In the genomic region with DNA sequence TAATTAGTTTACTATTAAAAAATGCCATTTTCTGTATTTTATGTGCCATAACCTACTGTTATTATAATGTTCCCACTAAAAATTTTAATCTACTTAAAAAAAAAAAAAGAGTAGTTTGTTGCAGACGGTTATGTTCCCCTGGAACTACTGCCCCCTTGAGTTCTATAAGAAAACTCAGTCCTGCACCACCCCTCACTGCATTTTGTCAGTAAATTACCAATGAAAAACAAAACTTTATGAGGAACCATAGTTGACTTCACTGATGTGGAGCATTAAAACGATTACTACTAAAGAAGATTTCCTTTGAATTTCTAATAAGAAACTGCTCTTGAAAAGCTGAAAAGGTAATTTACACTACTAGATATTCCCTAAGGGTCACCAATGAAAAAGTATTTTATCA, we compare ENCODE assay signal across 9 cellular contexts.
A peak's percentile ranks its signal among the peaks of the same experiment; 100 is the strongest.
DNase-seq lines count a peak whose midpoint lies in the region; ATAC-seq and TF ChIP-seq lines count a peak whose summit lies in the region.
"Had no signal": no experiment of that assay in that cellular context is flagged by ENCODE, and none has a peak within 500 bp of the region (broad histone marks: within the 10 kb centered on the region; RNA-seq: fewer than 3 reads in every experiment).

No MANE protein-coding gene starts in this region.

- no peak overlapping the region for H3K27ac Mint-ChIP-seq in chondrocyte (ENCODE audit: unreplicated experiment)

- no peak overlapping the region for H3K4me3 Mint-ChIP-seq in chondrocyte (ENCODE audit: unreplicated experiment)

- peak; percentile 79 for TF ChIP-seq CTCF in chondrocyte (IDR thresholded peaks at IDR 0.05)
- peak; percentile 36 for TF ChIP-seq CTCF in parathyroid adenoma (IDR thresholded peaks at IDR 0.05)

- H3K9ac ChIP-seq in Karpas-422 (ENCODE audit: low read length) (no peak overlapping the region), parathyroid adenoma (no peak overlapping the region)

- H3K4me3 ChIP-seq in Karpas-422 (ENCODE audit: low read length) (no peak overlapping the region), parathyroid adenoma (ENCODE audit: low read depth, low read length) (no peak overlapping the region)

- H3K27me3 Mint-ChIP-seq in chondrocyte (ENCODE audit: low read depth), result no peaks in the 10 kb centered on the region

- H3K27me3 ChIP-seq in Karpas-422 (ENCODE audit: low read length) (no peaks in the 10 kb centered on the region), parathyroid adenoma (ENCODE audit: control insufficient read depth, insufficient read depth, low read length) (no peaks in the 10 kb centered on the region)

- no peaks in the 10 kb centered on the region for H3K36me3 ChIP-seq in Karpas-422 (ENCODE audit: insufficient read depth, low read length)
- H3K36me3 ChIP-seq in parathyroid adenoma (ENCODE audit: control insufficient read depth, insufficient read depth, low read length), result no peaks in the 10 kb centered on the region

- H4K20me1 ChIP-seq in Karpas-422 (ENCODE audit: insufficient read depth, low read depth, low read length), result no peaks in the 10 kb centered on the region

- H3K4me2 ChIP-seq in Karpas-422 (ENCODE audit: low read depth, low read length, poor library complexity, severe bottlenecking) (no peak overlapping the region), parathyroid adenoma (ENCODE audit: low read length) (no peak overlapping the region)

- H3K79me2 ChIP-seq in Karpas-422 (ENCODE audit: low read length) (no peaks in the 10 kb centered on the region), parathyroid adenoma (no peaks in the 10 kb centered on the region)

- DNase-seq in NCI-H82 (lab: John Stamatoyannopoulos, UW) (peak; percentile 40), NCI-H82 treated with DMSO at 0.1 percent for 48 hours (lab: John Stamatoyannopoulos, UW; ENCODE audit: unreplicated experiment) (no peak), Karpas-422 (peak; percentile 45), chondrocyte (ENCODE audit: low spot score) (no peak), NCI-H510A treated with DMSO at 0.1 percent for 48 hours (lab: John Stamatoyannopoulos, UW) (no peak), DMS153 treated with DMSO at 0.1 percent for 48 hours (lab: John Stamatoyannopoulos, UW; ENCODE audit: unreplicated experiment) (no peak)
- DNase-seq: activated CD4-positive, alpha-beta T cell treated with anti-CD3 and anti-CD28 coated beads, Interleukin-2, amount 50 U/mL, for 1 hour had no signal

- H3K27ac ChIP-seq in Karpas-422 (ENCODE audit: low read length), result no peak overlapping the region
- H3K27ac ChIP-seq in parathyroid adenoma, result no peak overlapping the region

- H3K9me2 ChIP-seq in Karpas-422 (replicated peaks; ENCODE audit: insufficient read depth, low read length), result no peaks in the 10 kb centered on the region

- H2AFZ ChIP-seq in Karpas-422 (ENCODE audit: low read length), result no peak overlapping the region
- no peak overlapping the region for H2AFZ ChIP-seq in parathyroid adenoma

- peaks cover under 1% of the 10 kb centered on the region for H3K36me3 Mint-ChIP-seq in chondrocyte (ENCODE audit: low read depth)

- H3K4me1 ChIP-seq in Karpas-422 (ENCODE audit: low read length), result no peaks in the 10 kb centered on the region
- H3K4me1 ChIP-seq in parathyroid adenoma, result no peaks in the 10 kb centered on the region

- no peaks in the 10 kb centered on the region for H3K9me3 Mint-ChIP-seq in chondrocyte (ENCODE audit: low read depth)

- H3K4me1 Mint-ChIP-seq in chondrocyte (ENCODE audit: low read depth), result peaks cover 5% of the 10 kb centered on the region

- no peak for ATAC-seq in GM19452 (IDR thresholded peaks at IDR 0.05; ENCODE audit: unreplicated experiment)

- H3K9me3 ChIP-seq in Karpas-422 (ENCODE audit: low read length) (no peaks in the 10 kb centered on the region), parathyroid adenoma (ENCODE audit: control insufficient read depth, low read length) (no peaks in the 10 kb centered on the region)

Comparison
In these comparisons a context has a peak if more than half of its experiments do, and no peak if none do; other contexts are left out.
1. DNase-seq: peak in NCI-H82 (single experiment) and Karpas-422 (single experiment); none in NCI-H82 treated with DMSO at 0.1 percent for 48 hours (single experiment), chondrocyte (single experiment), NCI-H510A treated with DMSO at 0.1 percent for 48 hours (single experiment) and DMS153 treated with DMSO at 0.1 percent for 48 hours (single experiment).